26 cellular contexts compared by ENCODE assay signal in genomic region chr1:205926636-205927035, GRCh38. TPM values are rescaled to one million over a fixed set of nuclear protein-coding genes. Genes with fewer than 3 reads are reported as not detected.
DNase-seq lines count a peak whose midpoint lies in the region; ATAC-seq and TF ChIP-seq lines count a peak whose summit lies in the region.
"Had no signal": no experiment of that assay in that cellular context is flagged by ENCODE, and none has a peak within 500 bp of the region (broad histone marks: within the 10 kb centered on the region; RNA-seq: fewer than 3 reads in every experiment).

No MANE protein-coding gene starts in this region.

- no peaks in the 10 kb centered on the region for H3K27me3 ChIP-seq in SJCRH30
- H3K27me3 ChIP-seq in dorsolateral prefrontal cortex, result no peaks in the 10 kb centered on the region
- no peaks in the 10 kb centered on the region for H3K27me3 ChIP-seq in osteoblast (ENCODE audit: insufficient read depth, low read length)

- intact Hi-C loops in dorsolateral prefrontal cortex (cut with DNase I), result no loop called here

- H2AFZ ChIP-seq in osteoblast (ENCODE audit: low read length), result no peak overlapping the region

- H3K36me3 ChIP-seq in SJCRH30, result no peaks in the 10 kb centered on the region
- H3K36me3 ChIP-seq in osteoblast (ENCODE audit: insufficient read depth, low read length), result no peaks in the 10 kb centered on the region

- in situ Hi-C loops in GM13977 (cut with MboI; ENCODE audit: low pct_unique_long_range_greater_than_20kb, low sequenced_read_pairs, unreplicated experiment), result no loop called here

- H4K20me1 ChIP-seq in osteoblast (ENCODE audit: insufficient read depth, low read length), result no peaks in the 10 kb centered on the region

- no peak overlapping the region for H3K4me3 ChIP-seq in SJCRH30
- no peak overlapping the region for H3K4me3 ChIP-seq in dorsolateral prefrontal cortex
- no peak overlapping the region for H3K4me3 ChIP-seq in osteoblast (ENCODE audit: insufficient read depth, low read length)

- no peak for ATAC-seq in HG02642 (IDR thresholded peaks at IDR 0.05; ENCODE audit: poor library complexity, unreplicated experiment)
- ATAC-seq: CD8-positive, alpha-beta T cell had no signal

- H3K4me1 ChIP-seq in SJCRH30 (peaks cover 26% of the 10 kb centered on the region), osteoblast (ENCODE audit: insufficient read depth, low read length) (peaks cover 8% of the 10 kb centered on the region)
- H3K4me1 ChIP-seq: Caco-2 had no signal

- no peaks in the 10 kb centered on the region for H3K79me2 ChIP-seq in osteoblast (ENCODE audit: insufficient read depth, low read length)

- H3K27ac ChIP-seq in SJCRH30 (peak overlapping the region; percentile 91), dorsolateral prefrontal cortex (peak overlapping the region; percentile 33 to 100 (median 99)), osteoblast (ENCODE audit: low read depth, low read length) (peak overlapping the region; percentile 58), substantia nigra (ENCODE audit: low read depth, low read length, poor library complexity, severe bottlenecking) (peak overlapping the region; percentile 100)
- H3K27ac ChIP-seq: C4-2B, HL-60, KMS-11 had no signal

- TF ChIP-seq CTCF in dorsolateral prefrontal cortex (IDR thresholded peaks at IDR 0.05 in 54 of 56, conservative IDR thresholded peaks at IDR 0.05 in 2 of 56; ENCODE audit: low read depth in 1 of 56, partially characterized antibody in 56 of 56) (no peak), osteoblast (IDR thresholded peaks at IDR 0.05; ENCODE audit: extremely low read depth, low read depth, low read length) (no peak), GM13977 (IDR thresholded peaks at IDR 0.05; ENCODE audit: extremely low read depth, insufficient read depth, missing control alignments) (no peak)

- H3K9me3 ChIP-seq in SJCRH30 (replicated peaks) (no peaks in the 10 kb centered on the region), osteoblast (ENCODE audit: low read depth, low read length) (no peaks in the 10 kb centered on the region)
- H3K9me3 ChIP-seq: Caco-2 had no signal

- DNase-seq in SJCRH30, result no peak
- peak in 2 of 10 donors; percentile 5 to 20 for DNase-seq in dorsolateral prefrontal cortex
- peak; percentile 66 for DNase-seq in osteoblast (ENCODE audit: insufficient read length, low spot score, missing footprints)
- DNase-seq in substantia nigra (lab: John Stamatoyannopoulos, UW), result no peak
- DNase-seq in T1000 (lab: John Stamatoyannopoulos, UW), result no peak
- DNase-seq in GM13977 (ENCODE audit: low spot score), result no peak
- DNase-seq in stimulated activated CD4-positive, alpha-beta T cell treated with anti-CD3 and anti-CD28 coated beads, Interleukin-12 subunit alpha, Interleukin-12 subunit beta, amount 100 ng/mL, for 4 hours, result no peak
- DNase-seq: CD8-positive, alpha-beta T cell; DMS79; GF-D8; H9; NCI-H1048; NCI-H1417; NCI-H1694; NCI-H2029 treated with DMSO at 0.1 percent for 48 hours; NCI-H2227 treated with DMSO at 0.1 percent for 48 hours; NCI-H526 treated with DMSO at 0.1 percent for 48 hours; RPMI8226; SHP77 had no signal

- H3K4me2 ChIP-seq in osteoblast (ENCODE audit: insufficient read depth, low read length), result peak overlapping the region; percentile 9
- H3K4me2 ChIP-seq: KMS-11 had no signal

RNA-seq across cellular contexts. Expression of gene SLC26A9, which starts 16.6 kb away (rescaled TPM):
- total RNA-seq in SJCRH30 (2014; rRNA removed; shearing (Covaris generic)), result 0.05 and 0.30 TPM in 2 replicates
- total RNA-seq in dorsolateral prefrontal cortex (1 to 10 TPM in 70 of 120 experiments, under 1 TPM in 49, not detected in 1; 0.12 to 6.7 (median 1.2) TPM), osteoblast (not detected in 2 replicates)
- total RNA-seq: A673; B cell; Caco-2; CD8-positive, alpha-beta T cell; H9 had no signal
